Comparison of ENCODE assay signal across 26 cellular contexts in genomic region chr1:85587846-85588245, GRCh38. TPM values are rescaled to one million over a fixed set of nuclear protein-coding genes. Genes with fewer than 3 reads are reported as not detected.
"Had no signal": no experiment of that assay in that cellular context is flagged by ENCODE, and none has a peak within 500 bp of the region (broad histone marks: within the 10 kb centered on the region; RNA-seq: fewer than 3 reads in every experiment).

No MANE protein-coding gene starts in this region.

- DNase-seq: activated CD4-positive, alpha-beta T cell treated with anti-CD3 and anti-CD28 coated beads, Interleukin-2, amount 10 ng/mL, durations not matched to agents 7 days and 5 days; activated CD8-positive, alpha-beta memory T cell treated with anti-CD3 and anti-CD28 coated beads, Interleukin-2, amount 50 U/mL, for 4 hours; activated naive CD4-positive, alpha-beta T cell treated with anti-CD3 and anti-CD28 coated beads, Interleukin-2, amount 10 ng/mL, durations not matched to agents 7 days and 5 days; activated T-cell treated with anti-CD3 and anti-CD28 coated beads, Interleukin-2, amount 50 U/mL, for 4 hours; erythroblast; head of caudate nucleus; kidney glomerular epithelial cell; mucosa of descending colon; naive B cell; ovary; psoas muscle; right lobe of liver; small intestine; stimulated activated CD4-positive, alpha-beta T cell treated with anti-CD3 and anti-CD28 coated beads, Interleukin-15, amount 100 ng/mL, for 24 hours; stimulated activated CD4-positive, alpha-beta T cell treated with anti-CD3 and anti-CD28 coated beads, Interleukin-2, amount 100 ng/mL, for 48 hours; stimulated activated naive CD8-positive, alpha-beta T cell treated with anti-CD3 and anti-CD28 coated beads, Interleukin-15, amount 100 ng/mL, for 72 hours; T1000; upper lobe of left lung had no signal

- H3K4me3 Mint-ChIP-seq: activated CD4-positive, alpha-beta T cell treated with anti-CD3 and anti-CD28 coated beads, Interleukin-2, amount 10 ng/mL, durations not matched to agents 7 days and 5 days; activated naive CD4-positive, alpha-beta T cell treated with anti-CD3 and anti-CD28 coated beads, Interleukin-2, amount 10 ng/mL, durations not matched to agents 7 days and 5 days; activated T-cell treated with anti-CD3 and anti-CD28 coated beads, Interleukin-2, amount 50 U/mL, for 4 hours; memory B cell; naive B cell; neural crest cell; stimulated activated naive CD8-positive, alpha-beta T cell treated with anti-CD3 and anti-CD28 coated beads, Interleukin-15, amount 100 ng/mL, for 72 hours had no signal

- H3K36me3 ChIP-seq: breast epithelium, ovary had no signal

- H3K9me3 Mint-ChIP-seq: activated CD4-positive, alpha-beta T cell treated with anti-CD3 and anti-CD28 coated beads, Interleukin-2, amount 10 ng/mL, durations not matched to agents 7 days and 5 days; activated naive CD4-positive, alpha-beta T cell treated with anti-CD3 and anti-CD28 coated beads, Interleukin-2, amount 10 ng/mL, durations not matched to agents 7 days and 5 days had no signal

- H3K4me3 ChIP-seq: ascending aorta, breast epithelium, coronary artery, mucosa of descending colon, ovary, psoas muscle, right lobe of liver, upper lobe of left lung had no signal

- H3K4me1 Mint-ChIP-seq: activated CD4-positive, alpha-beta T cell treated with anti-CD3 and anti-CD28 coated beads, Interleukin-2, amount 10 ng/mL, durations not matched to agents 7 days and 5 days; activated naive CD4-positive, alpha-beta T cell treated with anti-CD3 and anti-CD28 coated beads, Interleukin-2, amount 10 ng/mL, durations not matched to agents 7 days and 5 days; memory B cell; naive B cell had no signal

- H3K9me3 ChIP-seq: breast epithelium, mucosa of descending colon, ovary, right lobe of liver, upper lobe of left lung had no signal

- H3K27ac Mint-ChIP-seq: activated CD4-positive, alpha-beta T cell treated with anti-CD3 and anti-CD28 coated beads, Interleukin-2, amount 10 ng/mL, durations not matched to agents 7 days and 5 days; activated naive CD4-positive, alpha-beta T cell treated with anti-CD3 and anti-CD28 coated beads, Interleukin-2, amount 10 ng/mL, durations not matched to agents 7 days and 5 days; memory B cell; naive B cell; stimulated activated naive CD8-positive, alpha-beta T cell treated with anti-CD3 and anti-CD28 coated beads, Interleukin-15, amount 100 ng/mL, for 72 hours had no signal

- H3K36me3 Mint-ChIP-seq: activated naive CD4-positive, alpha-beta T cell treated with anti-CD3 and anti-CD28 coated beads, Interleukin-2, amount 10 ng/mL, durations not matched to agents 7 days and 5 days had no signal

- H3K27me3 ChIP-seq: ascending aorta, breast epithelium, ovary, right lobe of liver, upper lobe of left lung had no signal

- FAIRE-seq: endometrium, frontal cortex, small intestine had no signal

- ATAC-seq: activated CD4-positive, CD25-positive, alpha-beta regulatory T cell treated with anti-CD3 and anti-CD28 coated beads, Interleukin-2, amount 50 U/mL, for 24 hours; activated T-cell treated with anti-CD3 and anti-CD28 coated beads, Interleukin-2, amount 50 U/mL, for 4 hours; mucosa of descending colon; right lobe of liver; stimulated activated naive CD8-positive, alpha-beta T cell treated with anti-CD3 and anti-CD28 coated beads, Interleukin-15, amount 100 ng/mL, for 72 hours had no signal

- H3K4me1 ChIP-seq: ascending aorta, breast epithelium, psoas muscle, right lobe of liver had no signal

- H3K27ac ChIP-seq: ascending aorta, breast epithelium, coronary artery, ovary, psoas muscle, right lobe of liver, upper lobe of left lung had no signal

RNA-seq across cellular contexts. Expression of gene CCN1, which starts 7.3 kb away (rescaled TPM):
- total RNA-seq: activated CD4-positive, alpha-beta T cell treated with anti-CD3 and anti-CD28 coated beads, Interleukin-2, amount 10 ng/mL, durations not matched to agents 7 days and 5 days had no signal
